ENCODE assay signal across 20 cellular contexts in genomic region chrX:119602701-119603255, GRCh38.
"Had no signal": no experiment of that assay in that cellular context is flagged by ENCODE, and none has a peak within 500 bp of the region (broad histone marks: within the 10 kb centered on the region; RNA-seq: fewer than 3 reads in every experiment).

No MANE protein-coding gene starts in this region.

- DNase-seq: activated CD4-positive, alpha-beta T cell treated with anti-CD3 and anti-CD28 coated beads, Interleukin-2, amount 50 U/mL, for 4 hours; activated CD4-positive, CD25-positive, alpha-beta regulatory T cell treated with anti-CD3 and anti-CD28 coated beads, Interleukin-2, amount 50 U/mL, for 72 hours; activated naive CD4-positive, alpha-beta T cell treated with anti-CD3 and anti-CD28 coated beads for 36 hours; activated naive CD8-positive, alpha-beta T cell treated with anti-CD3 and anti-CD28 coated beads, Interleukin-2, amount 50 U/mL, for 24 hours; aorta; dermis blood vessel endothelial cell; effector memory CD8-positive, alpha-beta T cell; gastrocnemius medialis; heart left ventricle; left cardiac atrium; naive thymus-derived CD4-positive, alpha-beta T cell; posterior cingulate gyrus; stimulated activated CD4-positive, alpha-beta T cell treated with anti-CD3 and anti-CD28 coated beads, Interleukin-4, amount 100 ng/mL, for 24 hours; stimulated activated naive CD8-positive, alpha-beta T cell treated with anti-CD3 and anti-CD28 coated beads, Interleukin-15, Interleukin-2, amounts not matched to agents 100 U/mL and 50 U/mL, for 24 hours had no signal

- H3K36me3 ChIP-seq: gastrocnemius medialis, neutrophil, right atrium auricular region had no signal

- H3K9me3 Mint-ChIP-seq: activated naive CD4-positive, alpha-beta T cell treated with anti-CD3 and anti-CD28 coated beads for 36 hours; activated naive CD8-positive, alpha-beta T cell treated with anti-CD3 and anti-CD28 coated beads, Interleukin-2, amount 50 U/mL, for 24 hours; activated T-helper 2 cell treated with anti-CD3 and anti-CD28 coated beads, Interferon-gamma antibody, Interleukin-2, Interleukin-4, amounts not matched to agents 10 μg/mL and 5 μg/mL and 100 μg/mL, durations not matched to agents 14 hours and 24 hours and 36 hours; effector memory CD8-positive, alpha-beta T cell had no signal

- H3K4me1 ChIP-seq: gastrocnemius medialis had no signal

- H3K27ac ChIP-seq: gastrocnemius medialis, heart left ventricle, neutrophil, right atrium auricular region, skin epidermis had no signal

- H3K4me3 ChIP-seq: gastrocnemius medialis, heart left ventricle, lung, right atrium auricular region, skin epidermis had no signal

- H3K27me3 ChIP-seq: gastrocnemius medialis, neutrophil, right atrium auricular region had no signal

- H3K27ac Mint-ChIP-seq: activated naive CD4-positive, alpha-beta T cell treated with anti-CD3 and anti-CD28 coated beads for 36 hours; activated T-helper 2 cell treated with anti-CD3 and anti-CD28 coated beads, Interferon-gamma antibody, Interleukin-2, Interleukin-4, amounts not matched to agents 10 μg/mL and 5 μg/mL and 100 μg/mL, durations not matched to agents 14 hours and 24 hours and 36 hours; type B pancreatic cell had no signal

- H3K27me3 Mint-ChIP-seq: activated naive CD8-positive, alpha-beta T cell treated with anti-CD3 and anti-CD28 coated beads, Interleukin-2, amount 50 U/mL, for 24 hours; effector memory CD8-positive, alpha-beta T cell; naive thymus-derived CD4-positive, alpha-beta T cell; type B pancreatic cell had no signal

- H3K9me3 ChIP-seq: gastrocnemius medialis, heart left ventricle, neutrophil, right atrium auricular region had no signal

- H3K4me3 Mint-ChIP-seq: activated naive CD4-positive, alpha-beta T cell treated with anti-CD3 and anti-CD28 coated beads for 36 hours; activated naive CD8-positive, alpha-beta T cell treated with anti-CD3 and anti-CD28 coated beads, Interleukin-2, amount 50 U/mL, for 24 hours; effector memory CD8-positive, alpha-beta T cell; type B pancreatic cell had no signal

- ATAC-seq: activated naive CD8-positive, alpha-beta T cell treated with anti-CD3 and anti-CD28 coated beads, Interleukin-2, amount 50 U/mL, for 24 hours; effector memory CD8-positive, alpha-beta T cell; gastrocnemius medialis; heart left ventricle; left cardiac atrium; naive thymus-derived CD4-positive, alpha-beta T cell; stimulated activated naive CD8-positive, alpha-beta T cell treated with anti-CD3 and anti-CD28 coated beads, Interleukin-15, Interleukin-2, amounts not matched to agents 100 U/mL and 50 U/mL, for 24 hours had no signal
